Comparison of ENCODE assay signal across 15 cellular contexts in the genomic region with DNA sequence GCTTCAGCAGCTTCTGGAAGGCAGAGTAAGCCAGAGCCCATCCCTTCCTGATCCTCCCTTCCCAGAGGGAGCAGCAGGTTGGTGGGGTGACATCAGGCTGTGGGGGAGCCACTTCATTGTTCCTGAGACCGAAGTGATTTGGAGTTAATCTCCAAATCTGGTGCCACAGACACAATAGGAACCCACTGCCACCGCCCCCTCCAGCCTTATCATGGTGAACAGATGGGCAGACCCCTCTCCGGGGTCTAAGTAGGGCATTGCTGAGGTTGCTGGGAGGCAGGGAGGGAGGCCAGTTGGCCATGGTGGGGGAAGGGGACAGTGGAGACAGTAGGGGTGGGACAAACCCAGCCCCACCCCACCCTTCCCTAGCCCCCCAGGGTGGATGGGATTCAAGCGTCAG. TPM values are rescaled to one million over a fixed set of nuclear protein-coding genes. Genes with fewer than 3 reads are reported as not detected.
DNase-seq lines count a peak whose midpoint lies in the region; ATAC-seq, FAIRE-seq and TF ChIP-seq lines count a peak whose summit lies in the region.
"Had no signal": no experiment of that assay in that cellular context is flagged by ENCODE, and none has a peak within 500 bp of the region (broad histone marks: within the 10 kb centered on the region; RNA-seq: fewer than 3 reads in every experiment).

No MANE protein-coding gene starts in this region.

- BruUV-seq in K562 (replicated peaks; lab: Mats Ljungman, UMichigan): no TSS peak

- H3K27ac ChIP-seq in K562 (ENCODE audit: extremely low read depth, low read depth, low read length): no peak overlapping the region
- H3K27ac ChIP-seq: KMS-11 had no signal

- 13% methylated on average over 4 of the region's 4 CpGs for WGBS in K562 (ENCODE audit: insufficient coverage, low coverage, missing lambda C conversion rate)

- H3K9ac ChIP-seq in K562 (ENCODE audit: insufficient read depth in 1 of 2, low read depth in 2 of 2, low read length in 2 of 2): 0 out of 4 replicates have a peak overlapping the region, but pooled peaks of 1 of the 2 experiments have one; percentile 48
- H3K9ac ChIP-seq: KMS-11 had no signal

- FAIRE-seq in K562 (lab: Jason Lieb, UNC): no peak

- H3K9me3 ChIP-seq in K562 (replicated peaks; ENCODE audit: control insufficient read depth, insufficient read depth, low read depth, low read length): no peaks in the 10 kb centered on the region

- no peak overlapping the region for H3K4me2 ChIP-seq in K562 (ENCODE audit: insufficient read depth, low read length)
- H3K4me2 ChIP-seq: KMS-11 had no signal

- no peak overlapping the region for H2AFZ ChIP-seq in K562 (ENCODE audit: low read depth, low read length)

- no peak for TF ChIP-seq RAD21 in K562 (CRISPR knock-in tag; conservative IDR thresholded peaks at IDR 0.05 in 1 of 2, IDR thresholded peaks at IDR 0.05 in 1 of 2)

- CTCF ChIA-PET in K562 (lab: Yijun Ruan, JAX; ENCODE audit: low intra/inter-chr PET ratio): no interaction called here

- peaks cover 0 to 7% of the 10 kb centered on the region in 2 experiments; a peak in 2 of 5 replicates for H3K4me1 ChIP-seq in K562 (replicated peaks in 1 of 2; ENCODE audit: control insufficient read depth in 2 of 2, insufficient read depth in 2 of 2, low read length in 2 of 2)

- no peak for TF ChIP-seq CTCF in K562 (IDR thresholded peaks at IDR 0.05 in 2 of 3, conservative IDR thresholded peaks at IDR 0.05 in 1 of 3; ENCODE audit: insufficient read depth in 2 of 3, low read depth in 1 of 3, low read length in 3 of 3)

- in situ Hi-C loops in K562 (cut with MboI): no loop called here

- H3K27me3 ChIP-seq in H7 (ENCODE audit: control insufficient read depth, insufficient read depth, low read length) (no peaks in the 10 kb centered on the region), K562 (ENCODE audit: control insufficient read depth in 2 of 2, insufficient read depth in 2 of 2, low read length in 2 of 2) (peaks cover 2 to 5% of the 10 kb centered on the region in 2 experiments; a peak in 2 of 5 replicates)

- H3K9me1 ChIP-seq in K562 (ENCODE audit: control insufficient read depth, insufficient read depth, low read length): no peaks in the 10 kb centered on the region

- no peak for ATAC-seq in K562
- no peak for ATAC-seq in HG03460 (IDR thresholded peaks at IDR 0.05; ENCODE audit: unreplicated experiment)
- no peak for ATAC-seq in GM21447 (IDR thresholded peaks at IDR 0.05; ENCODE audit: unreplicated experiment)
- ATAC-seq: CD8-positive, alpha-beta T cell; HCT116 had no signal

- no peaks in the 10 kb centered on the region for H4K20me1 ChIP-seq in K562 (replicated peaks; ENCODE audit: control insufficient read depth, insufficient read depth, low read length)

- TF ChIP-seq EP300 in K562 (IDR thresholded peaks at IDR 0.05; ENCODE audit: low read length): no peak

- no peak for TF ChIP-seq POLR2A in K562 (conservative IDR thresholded peaks at IDR 0.05)

- H3K36me3 ChIP-seq in H7 (replicated peaks; ENCODE audit: control insufficient read depth, insufficient read depth, low read length) (no peaks in the 10 kb centered on the region), K562 (ENCODE audit: control insufficient read depth, insufficient read depth, low read length) (no peaks in the 10 kb centered on the region)

- H3K79me2 ChIP-seq in K562 (ENCODE audit: control insufficient read depth, insufficient read depth, low read length): no peaks in the 10 kb centered on the region

- DNase-seq in H7 (peak; percentile 12), NCI-H82 treated with DMSO at 0.1 percent for 48 hours (lab: John Stamatoyannopoulos, UW; ENCODE audit: unreplicated experiment) (peak; percentile 71), K562 (ENCODE audit: extremely low read depth in 1 of 4, low spot score in 3 of 4) (no peak), retina (peak; percentile 45)
- DNase-seq in stimulated activated CD4-positive, alpha-beta T cell treated with anti-CD3 and anti-CD28 coated beads, Interleukin-2, amount 100 ng/mL, for 24 hours: no peak
- DNase-seq: CD8-positive, alpha-beta T cell; COR-L47; DMS53 had no signal

- H3K4me3 ChIP-seq in H7 (ENCODE audit: insufficient read depth, low read depth, low read length): no peak overlapping the region
- H3K4me3 ChIP-seq in K562: no peak overlapping the region

- intact Hi-C loops in K562 (cut with micrococcal nuclease): no loop called here

- POLR2A ChIA-PET in K562 (lab: Yijun Ruan, JAX): interaction anchor here (1.1 kb wide), 1 partner anchor 10 kb away, joined by 3 read pairs; no protein-coding TSS in a partner anchor

TF ChIP-seq in K562, 482 proteins besides CTCF, POLR2A, EP300 and RAD21:
- TF ChIP-seq MECOM (CRISPR knock-in tag; IDR thresholded peaks at IDR 0.05) (no peak), ZNF197 (CRISPR knock-in tag; IDR thresholded peaks at IDR 0.05; ENCODE audit: low read depth) (no peak), NFATC3 (IDR thresholded peaks at IDR 0.05) (no peak), CBFA2T3 (IDR thresholded peaks at IDR 0.05) (peak; percentile 58), KDM1A (IDR thresholded peaks at IDR 0.05) (peak in 1 of 2 experiments; percentile 24; a peak in 1 of 4 replicates)

RNA-seq across cellular contexts. Expression of gene SLC35F6, which starts 25.6 kb away (rescaled TPM):
- 10.7 and 15.4 TPM in 2 replicates for total RNA-seq in H7 (2014; rRNA removed; shearing (Covaris generic))
- 21.5 and 40.8 TPM in 2 replicates for total RNA-seq in K562 (2011; cell fraction: chromatin; rRNA removed; ENCODE audit: low replicate concordance)
- total RNA-seq in K562 (2011; cell fraction: nucleolus; rRNA removed): 40.7 and 47.7 TPM in 2 replicates
- 48.1 and 75.0 TPM in 2 replicates for total RNA-seq in K562 (2011; cell fraction: nucleoplasm; rRNA removed)
- total RNA-seq in K562 (2014; rRNA removed): 22.9 and 31.9 TPM in 2 replicates
- 21.9 and 22.2 TPM in 2 replicates for total RNA-seq in K562 (2014; rRNA removed; fragmentation: Illumina TruSeq; extraction: Trizol)
- total RNA-seq in K562 (2015; rRNA removed; fragmentation: Illumina TruSeq; extraction: Trizol): 28.1 and 29.4 TPM in 2 replicates
- 37.4 and 42.8 TPM in 2 replicates for total RNA-seq in K562 (2021)
- 11.9 and 16.7 TPM in 2 replicates for polyA plus RNA-seq in K562 (2011; rRNA removed)
- polyA plus RNA-seq in K562 (2011; cell fraction: cytosol; rRNA removed): 18.3 and 30.0 TPM in 2 replicates
- polyA plus RNA-seq in K562 (2011; cell fraction: nucleus; rRNA removed): 5.5 and 8.8 TPM in 2 replicates
- polyA plus RNA-seq in K562 (2012): 17.4 and 33.3 TPM in 2 replicates
- 22.5 and 23.4 TPM in 2 replicates for polyA plus RNA-seq in K562 (2014; fragmentation: Illumina TruSeq; extraction: Trizol)
- polyA plus RNA-seq in K562 (2014; fragmentation: Nextera tagmentation; extraction: Ambion mirVana): 10 to 100 TPM; 19.3 to 47.3 TPM
- 18.8 and 20.9 TPM in 2 replicates for polyA plus RNA-seq in K562 (2014; rRNA removed)
- 18.6 and 24.3 TPM in 2 replicates for polyA minus RNA-seq in K562 (2011; rRNA and poly(A)+ RNA removed)
- polyA minus RNA-seq in K562 (2011; cell fraction: cytosol; rRNA and poly(A)+ RNA removed): 23.3 and 30.5 TPM in 2 replicates
- 6.7 and 9.3 TPM in 2 replicates for polyA minus RNA-seq in K562 (2011; cell fraction: nucleus; rRNA and poly(A)+ RNA removed)

RNA-seq across cellular contexts. Expression of gene KCNK3, which starts 46.0 kb away (rescaled TPM):
- total RNA-seq in H7 (2014; rRNA removed; shearing (Covaris generic)): 0.11 and 0.48 TPM in 2 replicates
- total RNA-seq in K562 (2011; cell fraction: chromatin; rRNA removed; ENCODE audit: low replicate concordance): 0.23 TPM in 1 of 2 replicates, not detected in the other
- 0.13 and 0.17 TPM in 2 replicates for total RNA-seq in K562 (2011; cell fraction: nucleolus; rRNA removed)
- 0.07 TPM in 1 of 2 replicates, not detected in the other for total RNA-seq in K562 (2011; cell fraction: nucleoplasm; rRNA removed)
- total RNA-seq in K562 (2014; rRNA removed) (0.08 and 0.09 TPM in 2 replicates), K562 (2014; rRNA removed; fragmentation: Illumina TruSeq; extraction: Trizol) (not detected in 2 replicates), K562 (2015; rRNA removed; fragmentation: Illumina TruSeq; extraction: Trizol) (0.04 TPM in 1 of 2 replicates, not detected in the other), K562 (2021) (0.13 and 0.20 TPM in 2 replicates)
- polyA plus RNA-seq in K562 (2011; rRNA removed) (0.06 TPM in 1 of 2 replicates, not detected in the other), K562 (2014; fragmentation: Illumina TruSeq; extraction: Trizol) (not detected in 2 replicates), K562 (2014; fragmentation: Nextera tagmentation; extraction: Ambion mirVana) (under 1 TPM in 1 of 2 experiments, not detected in 1; 0.01 TPM), K562 (2014; rRNA removed) (0.08 TPM in 1 of 2 replicates, not detected in the other)
- polyA plus RNA-seq in K562 (2011; cell fraction: cytosol; rRNA removed): 0.19 TPM in 1 of 2 replicates, not detected in the other
- polyA plus RNA-seq in K562 (2011; cell fraction: nucleus; rRNA removed): 0.06 TPM in 1 of 2 replicates, not detected in the other
- polyA plus RNA-seq in K562 (2012): 0.01 and 0.04 TPM in 2 replicates
- polyA minus RNA-seq in K562 (2011; rRNA and poly(A)+ RNA removed): not detected in 2 replicates
- not detected in 2 replicates for polyA minus RNA-seq in K562 (2011; cell fraction: cytosol; rRNA and poly(A)+ RNA removed)
- polyA minus RNA-seq in K562 (2011; cell fraction: nucleus; rRNA and poly(A)+ RNA removed): 0.13 TPM in 1 of 2 replicates, not detected in the other
- total RNA-seq: CD8-positive, alpha-beta T cell; HT-29 had no signal
- polyA plus RNA-seq: CD14-positive monocyte, IgD-negative memory B cell had no signal

RNA-seq across cellular contexts. Expression of gene CENPA, which starts 47.4 kb away (rescaled TPM):
- 34.0 and 38.2 TPM in 2 replicates for total RNA-seq in H7 (2014; rRNA removed; shearing (Covaris generic))
- 31.6 and 48.8 TPM in 2 replicates for total RNA-seq in K562 (2011; cell fraction: chromatin; rRNA removed; ENCODE audit: low replicate concordance)
- total RNA-seq in K562 (2011; cell fraction: nucleolus; rRNA removed): 18.2 and 18.7 TPM in 2 replicates
- total RNA-seq in K562 (2011; cell fraction: nucleoplasm; rRNA removed): 30.9 and 35.8 TPM in 2 replicates
- 32.1 and 40.9 TPM in 2 replicates for total RNA-seq in K562 (2014; rRNA removed)
- 48.8 and 49.6 TPM in 2 replicates for total RNA-seq in K562 (2014; rRNA removed; fragmentation: Illumina TruSeq; extraction: Trizol)
- 40.8 and 44.7 TPM in 2 replicates for total RNA-seq in K562 (2015; rRNA removed; fragmentation: Illumina TruSeq; extraction: Trizol)
- total RNA-seq in K562 (2021): 45.6 and 51.7 TPM in 2 replicates
- polyA plus RNA-seq in K562 (2011; rRNA removed): 54.2 and 61.7 TPM in 2 replicates
- 43.0 and 48.2 TPM in 2 replicates for polyA plus RNA-seq in K562 (2011; cell fraction: cytosol; rRNA removed)
- 35.5 and 42.4 TPM in 2 replicates for polyA plus RNA-seq in K562 (2011; cell fraction: nucleus; rRNA removed)
- 30.2 and 32.1 TPM in 2 replicates for polyA plus RNA-seq in K562 (2012)
- 53.4 and 60.1 TPM in 2 replicates for polyA plus RNA-seq in K562 (2014; fragmentation: Illumina TruSeq; extraction: Trizol)
- polyA plus RNA-seq in K562 (2014; fragmentation: Nextera tagmentation; extraction: Ambion mirVana): 10 to 100 TPM; 11.3 to 13.4 TPM
- 43.6 and 46.2 TPM in 2 replicates for polyA plus RNA-seq in K562 (2014; rRNA removed)
- 25.6 and 28.3 TPM in 2 replicates for polyA minus RNA-seq in K562 (2011; rRNA and poly(A)+ RNA removed)
- polyA minus RNA-seq in K562 (2011; cell fraction: cytosol; rRNA and poly(A)+ RNA removed): 17.7 and 17.8 TPM in 2 replicates
- polyA minus RNA-seq in K562 (2011; cell fraction: nucleus; rRNA and poly(A)+ RNA removed): 9.8 and 11.0 TPM in 2 replicates
- polyA plus RNA-seq: CD14-positive monocyte, IgD-negative memory B cell had no signal

Comparison
In these comparisons a context has a peak if more than half of its experiments do, and no peak if none do; other contexts are left out.
1. DNase-seq: peak in H7 (single experiment), NCI-H82 treated with DMSO at 0.1 percent for 48 hours (single experiment) and retina (single experiment); none in K562 (0 of 4) and stimulated activated CD4-positive, alpha-beta T cell treated with anti-CD3 and anti-CD28 coated beads, Interleukin-2, amount 100 ng/mL, for 24 hours (0 of 2).